29 cellular contexts compared by ENCODE assay signal in genomic region chr16:80007216-80007615, GRCh38.
"Had no signal": no experiment of that assay in that cellular context is flagged by ENCODE, and none has a peak within 500 bp of the region (broad histone marks: within the 10 kb centered on the region; RNA-seq: fewer than 3 reads in every experiment).

No MANE protein-coding gene starts in this region.

- H3K36me3 Mint-ChIP-seq: activated CD8-positive, alpha-beta memory T cell treated with anti-CD3 and anti-CD28 coated beads, Interleukin-2, amount 10 ng/mL, durations not matched to agents 7 days and 5 days; activated naive CD8-positive, alpha-beta T cell; mesothelial cell of epicardium; naive B cell; stimulated activated memory B cell treated with anti-CD40 and anti-IgM and Interleukin-4, amounts not matched to agents 10 μg/mL and 1 μg/mL and 100 μg/mL, for 72 hours had no signal

- H3K9me3 ChIP-seq: esophagus squamous epithelium, left ventricle myocardium inferior, pancreas, prostate gland, thyroid gland had no signal

- H3K9me3 Mint-ChIP-seq: T-helper 2 cell treated with Interferon-gamma antibody and Interleukin-4, amounts not matched to agents 5 μg/mL and 100 μg/mL, for 36 hours had no signal

- H3K36me3 ChIP-seq: esophagus squamous epithelium, left ventricle myocardium inferior, pancreas, prostate gland, thyroid gland had no signal

- ATAC-seq: activated CD4-positive, alpha-beta T cell treated with anti-CD3 and anti-CD28 coated beads for 36 hours; activated CD8-positive, alpha-beta memory T cell treated with anti-CD3 and anti-CD28 coated beads, Interleukin-2, amount 10 ng/mL, durations not matched to agents 7 days and 5 days; activated CD8-positive, alpha-beta T cell treated with anti-CD3 and anti-CD28 coated beads, Interleukin-2, amount 10 ng/mL, durations not matched to agents 7 days and 5 days; pancreas; stimulated activated memory B cell treated with anti-CD40 and anti-IgM and Interleukin-4, amounts not matched to agents 10 μg/mL and 1 μg/mL and 100 μg/mL, for 72 hours; stimulated activated naive CD8-positive, alpha-beta T cell treated with anti-CD3 and anti-CD28 coated beads, Interleukin-15, amount 100 ng/mL, for 72 hours had no signal

- H3K4me1 ChIP-seq: left ventricle myocardium inferior, pancreas, prostate gland, thyroid gland had no signal

- H3K4me1 Mint-ChIP-seq: activated B cell treated with CpG ODN at 0.5 μM for 24 hours; activated CD4-positive, alpha-beta T cell treated with anti-CD3 and anti-CD28 coated beads for 36 hours; activated CD8-positive, alpha-beta memory T cell treated with anti-CD3 and anti-CD28 coated beads, Interleukin-2, amount 10 ng/mL, durations not matched to agents 7 days and 5 days; naive B cell; stimulated activated memory B cell treated with anti-CD40 and anti-IgM and Interleukin-4, amounts not matched to agents 10 μg/mL and 1 μg/mL and 100 μg/mL, for 72 hours; stimulated activated naive CD8-positive, alpha-beta T cell treated with anti-CD3 and anti-CD28 coated beads, Interleukin-15, amount 100 ng/mL, for 72 hours had no signal

- H3K4me3 ChIP-seq: esophagus squamous epithelium, left ventricle myocardium inferior, lung, pancreas, prostate gland, skin epidermis, thyroid gland had no signal

- H3K27ac ChIP-seq: epithelial cell of prostate, pancreas, prostate gland, thyroid gland had no signal

- H3K27ac Mint-ChIP-seq: activated B cell treated with CpG ODN at 0.5 μM for 24 hours; activated CD4-positive, alpha-beta T cell treated with anti-CD3 and anti-CD28 coated beads for 36 hours; activated CD8-positive, alpha-beta memory T cell treated with anti-CD3 and anti-CD28 coated beads, Interleukin-2, amount 10 ng/mL, durations not matched to agents 7 days and 5 days; activated CD8-positive, alpha-beta T cell treated with anti-CD3 and anti-CD28 coated beads, Interleukin-2, amount 10 ng/mL, durations not matched to agents 7 days and 5 days; activated naive CD8-positive, alpha-beta T cell; mesothelial cell of epicardium; stimulated activated memory B cell treated with anti-CD40 and anti-IgM and Interleukin-4, amounts not matched to agents 10 μg/mL and 1 μg/mL and 100 μg/mL, for 72 hours; stimulated activated naive CD8-positive, alpha-beta T cell treated with anti-CD3 and anti-CD28 coated beads, Interleukin-15, amount 100 ng/mL, for 72 hours; T-helper 2 cell treated with Interferon-gamma antibody and Interleukin-4, amounts not matched to agents 5 μg/mL and 100 μg/mL, for 36 hours had no signal

- H3K27me3 ChIP-seq: esophagus squamous epithelium, pancreas, thyroid gland had no signal

- DNase-seq: activated B cell treated with CpG ODN at 0.5 μM for 24 hours; activated CD4-positive, alpha-beta T cell treated with anti-CD3 and anti-CD28 coated beads for 36 hours; activated CD8-positive, alpha-beta memory T cell treated with anti-CD3 and anti-CD28 coated beads, Interleukin-2, amount 10 ng/mL, durations not matched to agents 7 days and 5 days; activated CD8-positive, alpha-beta T cell treated with anti-CD3 and anti-CD28 coated beads, Interleukin-2, amount 10 ng/mL, durations not matched to agents 7 days and 5 days; activated naive CD4-positive, alpha-beta T cell; activated T-cell treated with anti-CD3 and anti-CD28 coated beads, Interleukin-2, amount 50 U/mL, for 48 hours; aorta; caudate nucleus; dermis blood vessel endothelial cell; effector CD8-positive, alpha-beta T cell; esophagus squamous epithelium; islet precursor cell; left ventricle myocardium inferior; naive B cell; pancreas; retina; stimulated activated CD4-positive, alpha-beta T cell treated with anti-CD3 and anti-CD28 coated beads, Interleukin-4, amount 100 ng/mL, for 4 hours; stimulated activated CD8-positive, alpha-beta memory T cell treated with anti-CD3 and anti-CD28 coated beads, Interleukin-4, amount 100 ng/mL, for 48 hours; stimulated activated naive CD8-positive, alpha-beta T cell treated with anti-CD3 and anti-CD28 coated beads, Interleukin-15, amount 100 ng/mL, for 72 hours; T-helper 1 cell; thyroid gland had no signal

- H3K4me3 Mint-ChIP-seq: activated B cell treated with CpG ODN at 0.5 μM for 24 hours; activated CD4-positive, alpha-beta T cell treated with anti-CD3 and anti-CD28 coated beads for 36 hours; activated CD8-positive, alpha-beta memory T cell treated with anti-CD3 and anti-CD28 coated beads, Interleukin-2, amount 10 ng/mL, durations not matched to agents 7 days and 5 days; activated CD8-positive, alpha-beta T cell treated with anti-CD3 and anti-CD28 coated beads, Interleukin-2, amount 10 ng/mL, durations not matched to agents 7 days and 5 days; activated naive CD8-positive, alpha-beta T cell; mesothelial cell of epicardium; naive B cell; stimulated activated memory B cell treated with anti-CD40 and anti-IgM and Interleukin-4, amounts not matched to agents 10 μg/mL and 1 μg/mL and 100 μg/mL, for 72 hours; stimulated activated naive CD8-positive, alpha-beta T cell treated with anti-CD3 and anti-CD28 coated beads, Interleukin-15, amount 100 ng/mL, for 72 hours; T-helper 2 cell treated with Interferon-gamma antibody and Interleukin-4, amounts not matched to agents 5 μg/mL and 100 μg/mL, for 36 hours had no signal

- H3K27me3 Mint-ChIP-seq: activated B cell treated with CpG ODN at 0.5 μM for 24 hours; stimulated activated memory B cell treated with anti-CD40 and anti-IgM and Interleukin-4, amounts not matched to agents 10 μg/mL and 1 μg/mL and 100 μg/mL, for 72 hours; stimulated activated naive CD8-positive, alpha-beta T cell treated with anti-CD3 and anti-CD28 coated beads, Interleukin-15, amount 100 ng/mL, for 72 hours had no signal
